ENCODE assay signal across 13 cellular contexts in the genomic region with DNA sequence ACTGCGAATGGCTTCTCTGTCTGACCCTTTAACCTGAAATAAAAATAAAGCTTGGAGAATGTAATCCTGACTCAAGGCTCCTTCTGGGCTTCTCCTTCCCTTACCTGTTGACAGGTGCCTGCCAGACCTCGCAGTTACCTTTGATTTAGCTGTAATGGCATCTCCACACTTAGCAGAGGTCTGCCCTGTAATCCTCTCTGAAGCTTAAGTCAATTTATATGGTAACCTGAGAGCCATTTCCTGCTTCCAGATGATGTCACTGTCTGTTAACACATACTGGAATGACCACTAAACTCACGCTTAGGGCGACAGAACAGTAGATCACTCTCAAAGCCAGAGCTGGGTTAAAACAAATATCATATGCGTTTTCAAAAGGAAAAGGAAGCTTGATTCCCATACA. TPM values are rescaled to one million over a fixed set of nuclear protein-coding genes. Genes with fewer than 3 reads are reported as not detected.
DNase-seq lines count a peak whose midpoint lies in the region; ATAC-seq, FAIRE-seq and TF ChIP-seq lines count a peak whose summit lies in the region.
"Had no signal": no experiment of that assay in that cellular context is flagged by ENCODE, and none has a peak within 500 bp of the region (broad histone marks: within the 10 kb centered on the region; RNA-seq: fewer than 3 reads in every experiment).

No MANE protein-coding gene starts in this region.

- no peak overlapping the region for H3K4me3 Mint-ChIP-seq in immature natural killer cell
- H3K4me3 Mint-ChIP-seq: activated naive CD4-positive, alpha-beta T cell treated with anti-CD3 and anti-CD28 coated beads, Interleukin-2, amount 50 U/mL, for 24 hours; naive B cell had no signal

- no peaks in the 10 kb centered on the region for H3K36me3 ChIP-seq in GM12878 (ENCODE audit: control insufficient read depth in 2 of 2, insufficient read depth in 2 of 2, low read length in 1 of 2)
- H3K36me3 ChIP-seq in pancreas: no peaks in the 10 kb centered on the region

- H3K4me1 ChIP-seq in GM12878 (ENCODE audit: control insufficient read depth, insufficient read depth, low read length) (no peaks in the 10 kb centered on the region), pancreas (peaks cover 0 to 11% (median 0%) of the 10 kb centered on the region in 3 donors)

- H3K9me3 ChIP-seq in GM12878 (replicated peaks; ENCODE audit: control insufficient read depth, insufficient read depth, low read length) (no peaks in the 10 kb centered on the region), pancreas (no peaks in the 10 kb centered on the region)

- no peak overlapping the region for H2AFZ ChIP-seq in GM12878 (ENCODE audit: control insufficient read depth, low read depth, low read length)

- no peak overlapping the region for H3K4me2 ChIP-seq in GM12878 (ENCODE audit: control insufficient read depth, insufficient read depth)

- SMC1A ChIA-PET in GM12878 (lab: Charles Lee; ENCODE audit: uncharacterized antibody, unreplicated experiment): no interaction called here

- no peak for TF ChIP-seq EP300 in GM12878 (IDR thresholded peaks at IDR 0.05; ENCODE audit: borderline replicate concordance in 1 of 2, control insufficient read depth in 1 of 2, low read depth in 2 of 2, low read length in 2 of 2)

- POLR2A ChIA-PET in GM12878 (lab: Charles Lee): no interaction called here

- no peak for ATAC-seq in GM12878
- ATAC-seq in pancreas: peak; percentile 39 to 78 (median 47)
- no peak for ATAC-seq in GM21423 (IDR thresholded peaks at IDR 0.05; ENCODE audit: unreplicated experiment)

- CTCF ChIA-PET in GM12878 (lab: Yijun Ruan, JAX): interaction anchor here (0.8 to 1.0 kb wide), 2 partner anchors 27 to 187 kb away, joined by 3 to 4 read pairs; no protein-coding TSS in a partner anchor

- no peaks in the 10 kb centered on the region for H3K79me2 ChIP-seq in GM12878 (ENCODE audit: control insufficient read depth, insufficient read depth, low read length)

- no TSS peak for BruUV-seq in GM12878 (replicated peaks; lab: Mats Ljungman, UMichigan)

- H3K36me3 Mint-ChIP-seq in immature natural killer cell: no peaks in the 10 kb centered on the region
- H3K36me3 Mint-ChIP-seq: activated naive CD4-positive, alpha-beta T cell treated with anti-CD3 and anti-CD28 coated beads, Interleukin-2, amount 50 U/mL, for 24 hours; naive B cell had no signal

- H3K27me3 ChIP-seq in GM12878 (replicated peaks in 1 of 2; ENCODE audit: control insufficient read depth in 2 of 2, insufficient read depth in 2 of 2, low read length in 1 of 2) (no peaks in the 10 kb centered on the region; a peak in 2 of 4 replicates), pancreas (no peaks in the 10 kb centered on the region)

- H3K27ac ChIP-seq in GM12878 (ENCODE audit: control insufficient read depth, insufficient read depth): no peak overlapping the region
- no peak overlapping the region for H3K27ac ChIP-seq in pancreas
- H3K27ac ChIP-seq: 22Rv1 had no signal

- H3K4me3 ChIP-seq in GM12878 (no peak overlapping the region), pancreas (no peak overlapping the region)

- RAD21 ChIA-PET in GM12878 (lab: Charles Lee; ENCODE audit: unreplicated experiment): no interaction called here

- in situ Hi-C loops in GM12878 (cut with MboI): no loop called here

- 0 out of 2 replicates have a peak, but pooled peaks have one; percentile 9 for TF ChIP-seq RAD21 in GM12878 (IDR thresholded peaks at IDR 0.05; ENCODE audit: insufficient read depth, low read depth, low read length)

- H3K9ac ChIP-seq in GM12878 (ENCODE audit: control insufficient read depth, insufficient read depth, low read length): no peak overlapping the region

- intact Hi-C loops in GM12878 (cut with micrococcal nuclease; ENCODE audit: unreplicated experiment): no loop called here
- intact Hi-C loops in pancreas (cut with DNase I): no loop called here

- peak; percentile 2 for DNase-seq in DMS79 treated with DMSO at 0.1 percent for 48 hours (lab: John Stamatoyannopoulos, UW)
- DNase-seq in DMS79 (lab: John Stamatoyannopoulos, UW): no peak
- DNase-seq in NCI-H2196 (lab: John Stamatoyannopoulos, UW; ENCODE audit: unreplicated experiment): peak; percentile 0
- no peak for DNase-seq in GM12878 (ENCODE audit: low read depth, low spot score)
- no peak for DNase-seq in pancreas
- DNase-seq in pons (ENCODE audit: low spot score): no peak
- DNase-seq in immature natural killer cell: no peak
- DNase-seq: naive B cell, NCI-H1105 treated with DMSO at 0.1 percent for 48 hours had no signal

- no peak for FAIRE-seq in GM12878 (lab: Jason Lieb, UNC)
- no peak for FAIRE-seq in pancreas (lab: Jason Lieb, UNC)

- no peak overlapping the region for H3K27ac Mint-ChIP-seq in immature natural killer cell
- H3K27ac Mint-ChIP-seq: activated naive CD4-positive, alpha-beta T cell treated with anti-CD3 and anti-CD28 coated beads, Interleukin-2, amount 50 U/mL, for 24 hours; naive B cell had no signal

- TF ChIP-seq CTCF in GM12878 (IDR thresholded peaks at IDR 0.05 in 2 of 3, conservative IDR thresholded peaks at IDR 0.05 in 1 of 3; ENCODE audit: control insufficient read depth in 2 of 3, extremely low read depth in 1 of 3, insufficient read depth in 1 of 3, low read depth in 3 of 3, low read length in 3 of 3) (no peak), pancreas (IDR thresholded peaks at IDR 0.05) (no peak)

- H3K27me3 Mint-ChIP-seq in immature natural killer cell (ENCODE audit: low read depth in 3 of 3): peaks cover 4 to 10% (median 4%) of the 10 kb centered on the region in 3 donors

- no peak for TF ChIP-seq POLR2A in GM12878 (IDR thresholded peaks at IDR 0.05; ENCODE audit: low read depth, low read length)

- H4K20me1 ChIP-seq in GM12878 (ENCODE audit: control insufficient read depth, insufficient read depth): no peaks in the 10 kb centered on the region

- peaks cover 0 to 2% (median 0%) of the 10 kb centered on the region in 6 donors for H3K9me3 Mint-ChIP-seq in immature natural killer cell
- H3K9me3 Mint-ChIP-seq: activated naive CD4-positive, alpha-beta T cell treated with anti-CD3 and anti-CD28 coated beads, Interleukin-2, amount 50 U/mL, for 24 hours; naive B cell had no signal

- no peaks in the 10 kb centered on the region for H3K4me1 Mint-ChIP-seq in immature natural killer cell
- H3K4me1 Mint-ChIP-seq: activated naive CD4-positive, alpha-beta T cell treated with anti-CD3 and anti-CD28 coated beads, Interleukin-2, amount 50 U/mL, for 24 hours; naive B cell had no signal

- WGBS in GM12878 (ENCODE audit: insufficient coverage, insufficient replicate concordance, low lambda C conversion rate, missing lambda C conversion rate): 9% methylated on average over 5 of the region's 5 CpGs
- 57 to 61% methylated on average over 5 of the region's 5 CpGs for WGBS in pancreas, 2 donors

TF ChIP-seq in GM12878, 131 proteins besides CTCF, POLR2A, EP300 and RAD21 (continues in another document):
- no peak for TF ChIP-seq SREBF1 (IDR thresholded peaks at IDR 0.05; ENCODE audit: low read length)
- TF ChIP-seq NR2C1 (IDR thresholded peaks at IDR 0.05): no peak
- no peak for TF ChIP-seq BACH1 (IDR thresholded peaks at IDR 0.05; ENCODE audit: borderline replicate concordance)
- TF ChIP-seq, protein P1, sequence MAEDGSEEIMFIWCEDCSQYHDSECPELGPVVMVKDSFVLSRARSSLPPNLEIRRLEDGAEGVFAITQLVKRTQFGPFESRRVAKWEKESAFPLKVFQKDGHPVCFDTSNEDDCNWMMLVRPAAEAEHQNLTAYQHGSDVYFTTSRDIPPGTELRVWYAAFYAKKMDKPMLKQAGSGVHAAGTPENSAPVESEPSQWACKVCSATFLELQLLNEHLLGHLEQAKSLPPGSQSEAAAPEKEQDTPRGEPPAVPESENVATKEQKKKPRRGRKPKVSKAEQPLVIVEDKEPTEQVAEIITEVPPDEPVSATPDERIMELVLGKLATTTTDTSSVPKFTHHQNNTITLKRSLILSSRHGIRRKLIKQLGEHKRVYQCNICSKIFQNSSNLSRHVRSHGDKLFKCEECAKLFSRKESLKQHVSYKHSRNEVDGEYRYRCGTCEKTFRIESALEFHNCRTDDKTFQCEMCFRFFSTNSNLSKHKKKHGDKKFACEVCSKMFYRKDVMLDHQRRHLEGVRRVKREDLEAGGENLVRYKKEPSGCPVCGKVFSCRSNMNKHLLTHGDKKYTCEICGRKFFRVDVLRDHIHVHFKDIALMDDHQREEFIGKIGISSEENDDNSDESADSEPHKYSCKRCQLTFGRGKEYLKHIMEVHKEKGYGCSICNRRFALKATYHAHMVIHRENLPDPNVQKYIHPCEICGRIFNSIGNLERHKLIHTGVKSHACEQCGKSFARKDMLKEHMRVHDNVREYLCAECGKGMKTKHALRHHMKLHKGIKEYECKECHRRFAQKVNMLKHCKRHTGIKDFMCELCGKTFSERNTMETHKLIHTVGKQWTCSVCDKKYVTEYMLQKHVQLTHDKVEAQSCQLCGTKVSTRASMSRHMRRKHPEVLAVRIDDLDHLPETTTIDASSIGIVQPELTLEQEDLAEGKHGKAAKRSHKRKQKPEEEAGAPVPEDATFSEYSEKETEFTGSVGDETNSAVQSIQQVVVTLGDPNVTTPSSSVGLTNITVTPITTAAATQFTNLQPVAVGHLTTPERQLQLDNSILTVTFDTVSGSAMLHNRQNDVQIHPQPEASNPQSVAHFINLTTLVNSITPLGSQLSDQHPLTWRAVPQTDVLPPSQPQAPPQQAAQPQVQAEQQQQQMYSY (CRISPR knock-in tag; IDR thresholded peaks at IDR 0.05): no peak
- TF ChIP-seq ZNF207 (IDR thresholded peaks at IDR 0.05; ENCODE audit: borderline replicate concordance): no peak
- no peak for TF ChIP-seq BRCA1 (IDR thresholded peaks at IDR 0.05; ENCODE audit: low read depth, low read length)
- TF ChIP-seq WRNIP1 (IDR thresholded peaks at IDR 0.05; ENCODE audit: borderline replicate concordance, low read depth, low read length): no peak
- no peak for TF ChIP-seq DPF2 (IDR thresholded peaks at IDR 0.05)

RNA-seq across cellular contexts. Expression of a gene that starts 29.4 kb away (rescaled TPM):
- not detected in 2 replicates for total RNA-seq in GM12878 (2013; cell fraction: nucleolus; rRNA removed)
- total RNA-seq in GM12878 (2014; rRNA removed) (not detected in 2 replicates), GM12878 (2014; rRNA removed; fragmentation: Illumina TruSeq; extraction: Trizol) (not detected in 2 replicates), GM12878 (2021) (not detected in 2 replicates), pancreas (not detected)
- not detected for polyA plus RNA-seq in GM12878 (2011; ENCODE audit: low read depth)
- polyA plus RNA-seq in GM12878 (2011; rRNA removed) (not detected in 2 replicates), GM12878 (2014; fragmentation: Illumina TruSeq; extraction: Trizol) (not detected in 2 replicates), GM12878 (2014; fragmentation: Nextera tagmentation; extraction: Ambion mirVana) (not detected), GM12878 (2014; rRNA removed) (not detected in 2 replicates), GM12878 (2016; fragmentation: Nextera tagmentation; extraction: Ambion mirVana) (not detected), pancreas (not detected), immature natural killer cell (not detected)
- not detected in 2 replicates for polyA plus RNA-seq in GM12878 (2011; cell fraction: cytosol; rRNA removed)
- polyA plus RNA-seq in GM12878 (2011; cell fraction: nucleus; rRNA removed): not detected in 2 replicates
- polyA plus RNA-seq in GM12878 (2012): not detected in 2 replicates
- not detected in 2 replicates for polyA minus RNA-seq in GM12878 (2011; rRNA and poly(A)+ RNA removed)
- not detected in 2 replicates for polyA minus RNA-seq in GM12878 (2011; cell fraction: cytosol; rRNA and poly(A)+ RNA removed)
- polyA minus RNA-seq in GM12878 (2011; cell fraction: nucleus; rRNA and poly(A)+ RNA removed): not detected in 2 replicates
- total RNA-seq: T-helper 1 cell treated with Interleukin-12 subunit alpha and Interleukin-12 subunit beta and Interleukin-4 antibody, amounts not matched to agents 30 ng/mL and 1 ng/mL, for 36 hours had no signal

Comparison
In these comparisons a context has a peak if more than half of its experiments do, and no peak if none do; other contexts are left out.
1. DNase-seq: peak in DMS79 treated with DMSO at 0.1 percent for 48 hours (single experiment) and NCI-H2196 (single experiment); none in DMS79 (single experiment), GM12878 (single experiment), pancreas (0 of 6), pons (single experiment) and immature natural killer cell (0 of 3).
2. ATAC-seq: peak in pancreas (4 of 4); none in GM12878 (single experiment) and GM21423 (single experiment).